29 cellular contexts compared by ENCODE assay signal in the genomic region with DNA sequence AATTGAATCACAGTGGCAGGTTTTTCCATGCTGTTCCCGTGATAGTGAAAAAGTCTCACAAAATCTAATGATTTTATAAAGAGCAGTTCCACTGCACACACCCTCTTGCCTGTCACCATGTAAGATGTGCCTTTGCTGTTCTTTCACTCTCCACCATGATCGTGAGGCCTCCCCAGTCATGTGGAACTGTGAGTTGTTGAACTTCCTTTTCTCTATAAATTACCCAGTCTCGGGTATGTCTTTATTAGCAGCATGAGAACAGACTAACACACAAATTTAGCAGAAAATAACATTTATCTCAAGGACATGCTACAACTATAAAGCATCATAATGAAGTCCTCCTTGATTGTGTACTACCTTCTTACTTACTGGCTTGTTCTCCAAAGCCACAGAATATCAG.
A peak's percentile ranks its signal among the peaks of the same experiment; 100 is the strongest.
DNase-seq lines count a peak whose midpoint lies in the region; ATAC-seq and TF ChIP-seq lines count a peak whose summit lies in the region.
"Had no signal": no experiment of that assay in that cellular context is flagged by ENCODE, and none has a peak within 500 bp of the region (broad histone marks: within the 10 kb centered on the region; RNA-seq: fewer than 3 reads in every experiment).

No MANE protein-coding gene starts in this region.

- H3K36me3 ChIP-seq in PC-3 (ENCODE audit: low read depth, low read length) = no peaks in the 10 kb centered on the region
- H3K36me3 ChIP-seq in gastroesophageal sphincter = no peaks in the 10 kb centered on the region
- H3K36me3 ChIP-seq: BE2C, stomach had no signal

- H4K20me1 ChIP-seq in PC-3 (ENCODE audit: low read length) = no peaks in the 10 kb centered on the region

- CTCF ChIA-PET in PC-3 (lab: Charles Lee) = no interaction called here

- no peak overlapping the region for H3K27ac Mint-ChIP-seq in stimulated activated naive CD8-positive, alpha-beta T cell treated with anti-CD3 and anti-CD28 coated beads, Interleukin-15, amount 100 ng/mL, for 72 hours
- H3K27ac Mint-ChIP-seq: activated T-cell treated with anti-CD3 and anti-CD28 coated beads, Interleukin-2, amount 50 U/mL, for 72 hours; natural killer cell; T-helper 1 cell treated with Interleukin-12 subunit alpha and Interleukin-12 subunit beta and Interleukin-4 antibody, amounts not matched to agents 30 μg/mL and 1 μg/mL, for 36 hours had no signal

- H3K9me3 Mint-ChIP-seq in stimulated activated naive CD8-positive, alpha-beta T cell treated with anti-CD3 and anti-CD28 coated beads, Interleukin-15, amount 100 ng/mL, for 72 hours = peaks cover 4 to 6% of the 10 kb centered on the region in 2 donors
- peaks cover 21% of the 10 kb centered on the region for H3K9me3 Mint-ChIP-seq in activated T-cell treated with anti-CD3 and anti-CD28 coated beads, Interleukin-2, amount 50 U/mL, for 4 hours
- H3K9me3 Mint-ChIP-seq: T-helper 1 cell treated with Interleukin-12 subunit alpha and Interleukin-12 subunit beta and Interleukin-4 antibody, amounts not matched to agents 30 μg/mL and 1 μg/mL, for 36 hours had no signal

- no peak overlapping the region; the same call in 1 of the 2 replicates for H3K9ac ChIP-seq in PC-3 (ENCODE audit: low read length)

- H3K27me3 ChIP-seq in PC-3 (ENCODE audit: low read length) = no peaks in the 10 kb centered on the region
- H3K27me3 ChIP-seq in gastroesophageal sphincter = no peaks in the 10 kb centered on the region
- H3K27me3 ChIP-seq: BE2C, stomach had no signal

- H3K27ac ChIP-seq in PC-3 (ENCODE audit: low read length) (peak overlapping the region; percentile 66), gastroesophageal sphincter (no peak overlapping the region)
- H3K27ac ChIP-seq: coronary artery, epithelial cell of prostate, psoas muscle, stomach had no signal

- H3K9me2 ChIP-seq in PC-3 (replicated peaks; ENCODE audit: low read length) = no peaks in the 10 kb centered on the region

- H3K4me3 Mint-ChIP-seq in stimulated activated naive CD8-positive, alpha-beta T cell treated with anti-CD3 and anti-CD28 coated beads, Interleukin-15, amount 100 ng/mL, for 72 hours = no peak overlapping the region
- H3K4me3 Mint-ChIP-seq in activated T-cell treated with anti-CD3 and anti-CD28 coated beads, Interleukin-2, amount 50 U/mL, for 4 hours = no peak overlapping the region
- H3K4me3 Mint-ChIP-seq: activated T-cell treated with anti-CD3 and anti-CD28 coated beads, Interleukin-2, amount 50 U/mL, for 72 hours; CD8-positive, alpha-beta memory T cell; natural killer cell; T-helper 1 cell treated with Interleukin-12 subunit alpha and Interleukin-12 subunit beta and Interleukin-4 antibody, amounts not matched to agents 30 μg/mL and 1 μg/mL, for 36 hours had no signal

- no peaks in the 10 kb centered on the region for H3K9me3 ChIP-seq in PC-3 (ENCODE audit: low read length)
- no peaks in the 10 kb centered on the region for H3K9me3 ChIP-seq in gastroesophageal sphincter
- H3K9me3 ChIP-seq: BE2C, psoas muscle, stomach had no signal

- no peaks in the 10 kb centered on the region for H3F3A ChIP-seq in PC-3 (ENCODE audit: low read length, unreplicated experiment)

- no TSS peak for BruUV-seq in PC-3 (replicated peaks; lab: Mats Ljungman, UMichigan)

- H2AFZ ChIP-seq in PC-3 (ENCODE audit: low read length) = peak overlapping the region; percentile 56

- H3K4me3 ChIP-seq in PC-3 (ENCODE audit: low read length) = no peak overlapping the region
- no peak overlapping the region for H3K4me3 ChIP-seq in gastroesophageal sphincter
- H3K4me3 ChIP-seq: coronary artery, psoas muscle, stomach had no signal

- DNase-seq in PC-3 (no peak), GM19240 (ENCODE audit: insufficient read length, low spot score) (no peak)
- no peak for DNase-seq in stimulated activated naive CD8-positive, alpha-beta T cell treated with anti-CD3 and anti-CD28 coated beads, Interleukin-15, amount 100 ng/mL, for 72 hours
- no peak for DNase-seq in activated T-cell treated with anti-CD3 and anti-CD28 coated beads, Interleukin-2, amount 50 U/mL, for 4 hours
- DNase-seq: activated CD4-positive, alpha-beta T cell treated with anti-CD3 and anti-CD28 coated beads, Interleukin-2, amount 50 U/mL, for 48 hours; activated naive CD4-positive, alpha-beta T cell; activated T-cell treated with anti-CD3 and anti-CD28 coated beads, Interleukin-2, amount 50 U/mL, for 72 hours; BE2C; caudate nucleus; CD8-positive, alpha-beta memory T cell; effector memory CD4-positive, alpha-beta T cell; GOT3; left colon; natural killer cell; NCI-H1092; NCI-H1694 treated with DMSO at 0.1 percent for 48 hours; NCI-H82; psoas muscle; stimulated activated CD8-positive, alpha-beta memory T cell treated with anti-CD3 and anti-CD28 coated beads, Interleukin-4, amount 100 ng/mL, for 48 hours; stomach had no signal

- H3K4me1 ChIP-seq in PC-3 (ENCODE audit: insufficient read depth, low read length) = peaks cover 30% of the 10 kb centered on the region
- H3K4me1 ChIP-seq in gastroesophageal sphincter = no peaks in the 10 kb centered on the region
- H3K4me1 ChIP-seq: BE2C, psoas muscle, stomach had no signal

- H3K4me2 ChIP-seq in PC-3 (ENCODE audit: low read length) = peak overlapping the region; percentile 49; the same call in 1 of the 2 replicates

- no peaks in the 10 kb centered on the region for H3K79me2 ChIP-seq in PC-3 (ENCODE audit: low read length)

- ATAC-seq in GM18505 (IDR thresholded peaks at IDR 0.05; ENCODE audit: unreplicated experiment) (peak; percentile 89), GM19463 (IDR thresholded peaks at IDR 0.05; ENCODE audit: unreplicated experiment) (peak; percentile 66), HG02885 (IDR thresholded peaks at IDR 0.05; ENCODE audit: poor library complexity, unreplicated experiment) (peak; percentile 85), PC-3 (no peak; the same call in 1 of the 2 replicates), gastroesophageal sphincter (no peak)
- no peak for ATAC-seq in stimulated activated naive CD8-positive, alpha-beta T cell treated with anti-CD3 and anti-CD28 coated beads, Interleukin-15, amount 100 ng/mL, for 72 hours
- ATAC-seq in activated T-cell treated with anti-CD3 and anti-CD28 coated beads, Interleukin-2, amount 50 U/mL, for 4 hours = no peak
- ATAC-seq: activated CD4-positive, CD25-positive, alpha-beta regulatory T cell treated with anti-CD3 and anti-CD28 coated beads, Interleukin-2, amount 50 U/mL, for 24 hours; activated T-cell treated with anti-CD3 and anti-CD28 coated beads, Interleukin-2, amount 50 U/mL, for 72 hours; left colon; natural killer cell; psoas muscle; sciatic nerve had no signal

- TF ChIP-seq CTCF in PC-3 (conservative IDR thresholded peaks at IDR 0.05; ENCODE audit: low read depth, low read length) = no peak
- no peak for TF ChIP-seq CTCF in gastroesophageal sphincter (IDR thresholded peaks at IDR 0.05)

- H3K4me1 Mint-ChIP-seq in stimulated activated naive CD8-positive, alpha-beta T cell treated with anti-CD3 and anti-CD28 coated beads, Interleukin-15, amount 100 ng/mL, for 72 hours = no peaks in the 10 kb centered on the region
- no peaks in the 10 kb centered on the region for H3K4me1 Mint-ChIP-seq in activated T-cell treated with anti-CD3 and anti-CD28 coated beads, Interleukin-2, amount 50 U/mL, for 4 hours (ENCODE audit: low read depth)
- H3K4me1 Mint-ChIP-seq: CD8-positive, alpha-beta memory T cell; natural killer cell had no signal

- H3K27me3 Mint-ChIP-seq in stimulated activated naive CD8-positive, alpha-beta T cell treated with anti-CD3 and anti-CD28 coated beads, Interleukin-15, amount 100 ng/mL, for 72 hours = no peaks in the 10 kb centered on the region
- H3K27me3 Mint-ChIP-seq in activated T-cell treated with anti-CD3 and anti-CD28 coated beads, Interleukin-2, amount 50 U/mL, for 4 hours (ENCODE audit: low read depth) = no peaks in the 10 kb centered on the region
- H3K27me3 Mint-ChIP-seq: CD8-positive, alpha-beta memory T cell had no signal

- TF ChIP-seq EP300 in gastroesophageal sphincter (IDR thresholded peaks at IDR 0.05) = no peak

- H3K36me3 Mint-ChIP-seq in activated T-cell treated with anti-CD3 and anti-CD28 coated beads, Interleukin-2, amount 50 U/mL, for 4 hours (ENCODE audit: insufficient read depth) = no peaks in the 10 kb centered on the region
- H3K36me3 Mint-ChIP-seq: natural killer cell had no signal

- POLR2A ChIA-PET in PC-3 (lab: Charles Lee; ENCODE audit: unreplicated experiment) = no interaction called here

- whole genome bisulfite sequencing in gastroesophageal sphincter (ENCODE audit: low coverage in 1 of 2), 2 donors = 84 to 86% methylated on average over 2 to 3 of the region's 3 CpGs

- TF ChIP-seq POLR2A in GM18505 (IDR thresholded peaks at IDR 0.05; ENCODE audit: borderline replicate concordance, extremely low read depth, insufficient read depth, insufficient read length) (no peak), gastroesophageal sphincter (IDR thresholded peaks at IDR 0.05) (no peak)

- intact Hi-C loops in PC-3 (cut with micrococcal nuclease) = no loop called here

Comparison
In these comparisons a context has a peak if more than half of its experiments do, and no peak if none do; other contexts are left out.
1. ATAC-seq: peak in GM18505 (single experiment), GM19463 (single experiment) and HG02885 (single experiment); none in PC-3 (single experiment), gastroesophageal sphincter (single experiment), stimulated activated naive CD8-positive, alpha-beta T cell treated with anti-CD3 and anti-CD28 coated beads, Interleukin-15, amount 100 ng/mL, for 72 hours (single experiment) and activated T-cell treated with anti-CD3 and anti-CD28 coated beads, Interleukin-2, amount 50 U/mL, for 4 hours (0 of 2).